ENCODE assay signal across 10 cellular contexts in the genomic region with DNA sequence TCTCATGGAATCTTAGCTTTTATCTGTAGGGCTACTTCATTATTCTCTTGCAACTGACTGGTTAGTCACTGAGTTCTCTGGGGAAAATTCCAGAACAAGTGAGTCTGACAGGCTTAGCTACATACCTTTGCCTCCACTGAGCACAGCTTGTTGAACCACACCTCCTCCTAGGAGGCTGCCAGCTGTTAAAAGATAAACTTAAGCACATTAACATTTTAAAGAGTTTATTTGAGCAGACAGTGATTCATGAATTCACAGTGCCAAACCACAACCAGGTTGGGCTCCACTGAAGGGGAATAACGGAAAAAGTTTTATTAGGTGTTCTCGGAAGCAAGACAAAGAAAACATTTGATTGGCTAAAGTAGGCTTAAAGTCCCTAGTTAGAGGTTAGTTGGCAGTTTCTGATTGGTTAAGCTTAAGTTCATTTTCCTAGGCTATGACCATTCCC. TPM values are rescaled to one million over a fixed set of nuclear protein-coding genes. Genes with fewer than 3 reads are reported as not detected.
DNase-seq lines count a peak whose midpoint lies in the region; ATAC-seq and TF ChIP-seq lines count a peak whose summit lies in the region.
"Had no signal": no experiment of that assay in that cellular context is flagged by ENCODE, and none has a peak within 500 bp of the region (broad histone marks: within the 10 kb centered on the region; RNA-seq: fewer than 3 reads in every experiment).

No MANE protein-coding gene starts in this region.

- H3K27me3 Mint-ChIP-seq in T-helper 17 cell, result peaks cover 9% of the 10 kb centered on the region

- no peaks in the 10 kb centered on the region for H3K36me3 Mint-ChIP-seq in T-helper 17 cell (ENCODE audit: low read depth)
- H3K36me3 Mint-ChIP-seq: activated naive CD4-positive, alpha-beta T cell treated with anti-CD3 and anti-CD28 coated beads, Interleukin-2, amount 50 U/mL, for 72 hours had no signal

- no peaks in the 10 kb centered on the region for H3K27me3 ChIP-seq in thoracic aorta (replicated peaks; ENCODE audit: insufficient read depth)
- H3K27me3 ChIP-seq: heart left ventricle had no signal

- H3K9me3 ChIP-seq in HEK293 (ENCODE audit: control insufficient read depth, insufficient read depth, low read depth, low read length) (no peaks in the 10 kb centered on the region), thoracic aorta (no peaks in the 10 kb centered on the region), T-helper 17 cell (ENCODE audit: control insufficient read depth, low read length, poor library complexity, severe bottlenecking) (no peaks in the 10 kb centered on the region)
- H3K9me3 ChIP-seq: heart left ventricle had no signal

- TF ChIP-seq CTCF in HEK293 (tag by site-specific recombination; IDR thresholded peaks at IDR 0.05) (no peak), thoracic aorta (IDR thresholded peaks at IDR 0.05) (no peak)

- H3K27ac ChIP-seq in HEK293 (ENCODE audit: extremely low read depth, low read depth, low read length) (no peak overlapping the region), thoracic aorta (peak overlapping the region in 1 of 2 donors; percentile 68)
- H3K27ac ChIP-seq: heart left ventricle, parathyroid adenoma had no signal

- no peak overlapping the region for H3K4me3 ChIP-seq in HEK293 (ENCODE audit: low read depth, low read length)
- no peak overlapping the region for H3K4me3 ChIP-seq in thoracic aorta
- H3K4me3 ChIP-seq: heart left ventricle had no signal

- H3K27ac Mint-ChIP-seq in T-helper 17 cell, result no peak overlapping the region
- H3K27ac Mint-ChIP-seq: activated naive CD4-positive, alpha-beta T cell treated with anti-CD3 and anti-CD28 coated beads, Interleukin-2, amount 50 U/mL, for 72 hours had no signal

- no peak overlapping the region for H3K4me3 Mint-ChIP-seq in T-helper 17 cell

- H3K4me1 Mint-ChIP-seq in T-helper 17 cell, result peaks cover 3% of the 10 kb centered on the region

- CTCF ChIA-PET in HEK293 (lab: Yijun Ruan, JAX), result interaction anchor here (0.5 to 0.6 kb wide), 2 partner anchors 25 to 47 kb away, joined by 3 to 4 read pairs; no protein-coding TSS in a partner anchor

- ATAC-seq in thoracic aorta (ENCODE audit: insufficient number of reproducible peaks, low FRiP score, low read depth), result peak; percentile 90
- ATAC-seq in T-helper 17 cell, result no peak
- ATAC-seq in HG02571 (IDR thresholded peaks at IDR 0.05; ENCODE audit: unreplicated experiment), result no peak
- ATAC-seq: activated naive CD4-positive, alpha-beta T cell treated with anti-CD3 and anti-CD28 coated beads, Interleukin-2, amount 50 U/mL, for 72 hours; heart left ventricle had no signal

- POLR2A ChIA-PET in HEK293 (lab: Yijun Ruan, JAX), result no interaction called here

- no peaks in the 10 kb centered on the region for H3K36me3 ChIP-seq in HEK293 (ENCODE audit: control insufficient read depth in 2 of 2, insufficient read depth in 1 of 2, low read length in 2 of 2)
- H3K36me3 ChIP-seq in thoracic aorta, result no peaks in the 10 kb centered on the region
- H3K36me3 ChIP-seq: heart left ventricle had no signal

- DNase-seq in amniotic epithelial cell (ENCODE audit: low read depth), result peak; percentile 100
- DNase-seq in iPS DF 4.7 (ENCODE audit: extremely low read depth, low spot score), result peak; percentile 25
- DNase-seq in thoracic aorta (ENCODE audit: low spot score), result no peak
- no peak for DNase-seq in T-helper 17 cell
- DNase-seq in effector CD4-positive, alpha-beta T cell, result no peak
- DNase-seq: heart left ventricle had no signal

- H3K4me1 ChIP-seq in HEK293 (ENCODE audit: control insufficient read depth, insufficient read depth, low read length) (no peaks in the 10 kb centered on the region), thoracic aorta (ENCODE audit: control insufficient read depth in 1 of 2, low read depth in 2 of 2) (peaks cover 4 to 5% of the 10 kb centered on the region in 2 donors)
- H3K4me1 ChIP-seq: heart left ventricle, parathyroid adenoma had no signal

TF ChIP-seq in HEK293, 187 proteins besides CTCF, POLR2A, EP300 and RAD21:
- TF ChIP-seq MZF1 (tag by site-specific recombination; IDR thresholded peaks at IDR 0.05; ENCODE audit: borderline replicate concordance) (peak; percentile 80; the same call in 1 of the 2 replicates), ZNF404 (tag by site-specific recombination; IDR thresholded peaks at IDR 0.05) (no peak), ZSCAN23 (tag by site-specific recombination; IDR thresholded peaks at IDR 0.05) (no peak), KLF1 (tag by site-specific recombination; IDR thresholded peaks at IDR 0.05) (no peak), IKZF3 (tag by site-specific recombination; IDR thresholded peaks at IDR 0.05) (no peak)
- TF ChIP-seq, protein P1, sequence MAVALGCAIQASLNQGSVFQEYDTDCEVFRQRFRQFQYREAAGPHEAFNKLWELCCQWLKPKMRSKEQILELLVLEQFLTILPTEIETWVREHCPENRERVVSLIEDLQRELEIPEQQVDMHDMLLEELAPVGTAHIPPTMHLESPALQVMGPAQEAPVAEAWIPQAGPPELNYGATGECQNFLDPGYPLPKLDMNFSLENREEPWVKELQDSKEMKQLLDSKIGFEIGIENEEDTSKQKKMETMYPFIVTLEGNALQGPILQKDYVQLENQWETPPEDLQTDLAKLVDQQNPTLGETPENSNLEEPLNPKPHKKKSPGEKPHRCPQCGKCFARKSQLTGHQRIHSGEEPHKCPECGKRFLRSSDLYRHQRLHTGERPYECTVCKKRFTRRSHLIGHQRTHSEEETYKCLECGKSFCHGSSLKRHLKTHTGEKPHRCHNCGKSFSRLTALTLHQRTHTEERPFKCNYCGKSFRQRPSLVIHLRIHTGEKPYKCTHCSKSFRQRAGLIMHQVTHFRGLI (tag by site-specific recombination; IDR thresholded peaks at IDR 0.05), result peak; percentile 96

RNA-seq across cellular contexts. Expression of a gene that starts 12.5 kb away (rescaled TPM):
- total RNA-seq in thoracic aorta, result 1 to 10 TPM in 1 of 2 donors, under 1 TPM in 1; 0.85 to 2.0 TPM
- 1 to 10 TPM in 1 of 2 donors, not detected in 1; 1.6 TPM for total RNA-seq in T-helper 17 cell
- total RNA-seq: activated naive CD4-positive, alpha-beta T cell treated with anti-CD3 and anti-CD28 coated beads, Interleukin-2, amount 50 U/mL, for 72 hours had no signal

Comparison
In these comparisons a context has a peak if more than half of its experiments do, and no peak if none do; other contexts are left out.
1. DNase-seq: peak in amniotic epithelial cell (single experiment) and iPS DF 4.7 (single experiment); none in thoracic aorta (single experiment), T-helper 17 cell (0 of 3) and effector CD4-positive, alpha-beta T cell (single experiment).